9 cellular contexts compared by ENCODE assay signal in the genomic region with DNA sequence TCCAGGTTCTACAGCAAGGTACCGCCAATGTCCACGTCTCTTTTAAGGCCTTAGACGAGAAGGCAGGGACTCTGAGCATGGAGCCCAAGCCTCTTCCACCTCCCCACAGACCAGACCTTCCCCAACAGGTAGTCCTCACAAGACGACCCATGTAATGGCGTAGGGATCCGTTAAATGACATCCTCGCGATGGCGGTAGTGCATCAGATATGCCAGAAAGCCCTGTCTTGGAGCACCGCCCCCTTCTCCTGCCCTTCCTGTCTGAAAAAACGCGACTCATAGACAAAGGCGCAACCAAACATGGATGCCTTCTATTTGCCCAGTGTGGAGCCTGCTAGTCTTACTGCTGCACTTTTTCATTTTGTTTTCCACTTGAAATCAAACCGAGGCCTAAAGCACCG.
DNase-seq lines count a peak whose midpoint lies in the region; ATAC-seq and TF ChIP-seq lines count a peak whose summit lies in the region.
"Had no signal": no experiment of that assay in that cellular context is flagged by ENCODE, and none has a peak within 500 bp of the region (broad histone marks: within the 10 kb centered on the region; RNA-seq: fewer than 3 reads in every experiment).

No MANE protein-coding gene starts in this region.

- CTCF ChIA-PET in T-cell (lab: Charles Lee) (no interaction called here), PC-9 (lab: Charles Lee) (no interaction called here)

- H3K4me3 Mint-ChIP-seq in T-cell = peak overlapping the region in 2 of 3 donors; percentile 91

- peak overlapping the region; percentile 50 to 74 (median 64) for H3K4me3 ChIP-seq in BLaER1 treated with 17β-estradiol and CSF1 and Interleukin-3, amounts not matched to agents 10 nM and 100 nM
- H3K4me3 ChIP-seq in right lobe of liver (peak overlapping the region; percentile 37 to 54 (median 54)), PC-9 (no peak overlapping the region)

- H3K36me3 ChIP-seq in BLaER1 treated with 17β-estradiol and CSF1 and Interleukin-3, amounts not matched to agents 10 nM and 100 nM = peaks cover 13 to 83% (median 49%) of the 10 kb centered on the region in 11 experiments; a peak in 20 of 22 replicates
- no peaks in the 10 kb centered on the region for H3K36me3 ChIP-seq in right lobe of liver
- H3K36me3 ChIP-seq in PC-9 (ENCODE audit: low read depth) = no peaks in the 10 kb centered on the region; the same call in 1 of the 2 replicates

- no peaks in the 10 kb centered on the region for H3K9me2 ChIP-seq in PC-9 (ENCODE audit: insufficient read depth)

- no peak for TF ChIP-seq POLR2A in right lobe of liver (IDR thresholded peaks at IDR 0.05)

- 39% methylated on average over 8 of the region's 15 CpGs for WGBS in right lobe of liver (ENCODE audit: insufficient coverage, low coverage, low lambda C conversion rate, missing lambda C conversion rate)

- H3K27me3 Mint-ChIP-seq in T-cell = no peaks in the 10 kb centered on the region

- H3K27ac ChIP-seq in BLaER1 treated with 17β-estradiol and CSF1 and Interleukin-3, amounts not matched to agents 10 nM and 100 nM = peak overlapping the region; percentile 73 to 94 (median 88); a peak in 21 of 22 replicates
- H3K27ac ChIP-seq in right lobe of liver = peak overlapping the region; percentile 73 to 82 (median 81)
- H3K27ac ChIP-seq in PC-9 = no peak overlapping the region

- BruUV-seq in PC-9 (replicated peaks; lab: Mats Ljungman, UMichigan) = no TSS peak

- DNase-seq in T-cell (peak in 15 of 34 experiments; percentile 64 to 84 (median 80)), right lobe of liver (peak in 2 of 3 donors; percentile 80 to 88), NCI-H1092 (lab: John Stamatoyannopoulos, UW) (no peak), PC-9 (no peak), D341Med (ENCODE audit: low spot score) (no peak)
- no peak for DNase-seq in stimulated activated CD4-positive, alpha-beta T cell treated with anti-CD3 and anti-CD28 coated beads, Interleukin-4, amount 100 ng/mL, for 4 hours
- DNase-seq: NK-92 treated with Interleukin-12 subunit alpha and Interleukin-12 subunit beta, amount 100 ng/mL, for 24 hours had no signal

- no peaks in the 10 kb centered on the region for H3K36me3 Mint-ChIP-seq in T-cell

- peak overlapping the region; percentile 54 to 85 (median 75) for H3K4me2 ChIP-seq in BLaER1 treated with 17β-estradiol and CSF1 and Interleukin-3, amounts not matched to agents 10 nM and 100 nM
- H3K4me2 ChIP-seq in PC-9 = no peak overlapping the region

- peaks cover 0 to 10% (median 5%) of the 10 kb centered on the region in 11 experiments; a peak in 8 of 22 replicates for H3K27me3 ChIP-seq in BLaER1 treated with 17β-estradiol and CSF1 and Interleukin-3, amounts not matched to agents 10 nM and 100 nM
- H3K27me3 ChIP-seq in right lobe of liver (no peaks in the 10 kb centered on the region), PC-9 (ENCODE audit: insufficient read depth, low read depth) (no peaks in the 10 kb centered on the region)

- TF ChIP-seq CTCF in right lobe of liver (IDR thresholded peaks at IDR 0.05) (peak; percentile 32 to 38 (median 34)), PC-9 (conservative IDR thresholded peaks at IDR 0.05) (no peak)

- H3K79me2 ChIP-seq in PC-9 (ENCODE audit: low read depth) = no peaks in the 10 kb centered on the region

- H2AFZ ChIP-seq in PC-9 = no peak overlapping the region

- H3K9me3 ChIP-seq in BLaER1 treated with 17β-estradiol and CSF1 and Interleukin-3, amounts not matched to agents 10 nM and 100 nM (replicated peaks in 1 of 11) = peaks cover 45 to 64% (median 58%) of the 10 kb centered on the region in 11 experiments
- H3K9me3 ChIP-seq in right lobe of liver (no peaks in the 10 kb centered on the region), PC-9 (ENCODE audit: insufficient read depth, low read depth) (peaks cover 16% of the 10 kb centered on the region)

- H3K27ac Mint-ChIP-seq in T-cell = peak overlapping the region in 1 of 2 donors; percentile 99

- peak overlapping the region; percentile 75 to 89 (median 82); a peak in 21 of 22 replicates for H3K9ac ChIP-seq in BLaER1 treated with 17β-estradiol and CSF1 and Interleukin-3, amounts not matched to agents 10 nM and 100 nM

- ATAC-seq in GM19468 (IDR thresholded peaks at IDR 0.05; ENCODE audit: extremely low read depth, unreplicated experiment) (peak; percentile 60), T-cell (replicated peaks in 1 of 4) (peak in 2 of 4 experiments; percentile 81 to 82), right lobe of liver (peak in 3 of 4 donors; percentile 83 to 88 (median 88))

- peaks cover 0 to 5% (median 4%) of the 10 kb centered on the region in 3 donors for H3K9me3 Mint-ChIP-seq in T-cell

- no peaks in the 10 kb centered on the region for H3F3A ChIP-seq in PC-9 (ENCODE audit: insufficient read depth, low read depth)

- H3K4me1 ChIP-seq in BLaER1 treated with 17β-estradiol and CSF1 and Interleukin-3, amounts not matched to agents 10 nM and 100 nM = peaks cover 9 to 19% (median 13%) of the 10 kb centered on the region in 10 experiments
- H3K4me1 ChIP-seq in right lobe of liver (peaks cover 0 to 7% (median 0%) of the 10 kb centered on the region in 4 donors), PC-9 (replicated peaks; ENCODE audit: insufficient read depth) (no peaks in the 10 kb centered on the region)

- intact Hi-C loops in right lobe of liver (cut with DNase I) (no loop called here), PC-9 (cut with micrococcal nuclease; ENCODE audit: unreplicated experiment) (no loop called here)

- H3K4me1 Mint-ChIP-seq in T-cell = peaks cover 0 to 17% (median 13%) of the 10 kb centered on the region in 3 donors

- POLR2A ChIA-PET in T-cell (lab: Charles Lee) (no interaction called here), PC-9 (lab: Charles Lee; ENCODE audit: unreplicated experiment) (no interaction called here)

- H4K20me1 ChIP-seq in BLaER1 treated with 17β-estradiol and CSF1 and Interleukin-3, amounts not matched to agents 10 nM and 100 nM = no peaks in the 10 kb centered on the region
- H4K20me1 ChIP-seq in PC-9 (ENCODE audit: insufficient read depth) = no peaks in the 10 kb centered on the region

Comparison
In these comparisons a context has a peak if more than half of its experiments do, and no peak if none do; other contexts are left out.
1. DNase-seq: peak in right lobe of liver (2 of 3); none in NCI-H1092 (single experiment), PC-9 (0 of 2), D341Med (single experiment) and stimulated activated CD4-positive, alpha-beta T cell treated with anti-CD3 and anti-CD28 coated beads, Interleukin-4, amount 100 ng/mL, for 4 hours (0 of 2).